23 cellular contexts compared by ENCODE assay signal in genomic region chr6:13263669-13264068, GRCh38.
"Had no signal": no experiment of that assay in that cellular context is flagged by ENCODE, and none has a peak within 500 bp of the region (broad histone marks: within the 10 kb centered on the region; RNA-seq: fewer than 3 reads in every experiment).

No MANE protein-coding gene starts in this region.

- H3K9ac ChIP-seq: parathyroid adenoma had no signal

- H3K79me2 ChIP-seq: parathyroid adenoma had no signal

- FAIRE-seq: endometrium, frontal cortex, islet of Langerhans had no signal

- ATAC-seq: esophagus mucosa; heart left ventricle; left lung; lower lobe of right lung; sciatic nerve; stimulated activated memory B cell treated with anti-CD40 and anti-IgM and Interleukin-4, amounts not matched to agents 10 μg/mL and 1 μg/mL and 100 μg/mL, for 72 hours had no signal

- H3K9me3 ChIP-seq: heart left ventricle, left lung, lower lobe of right lung, prostate gland, spleen, tibial artery, upper lobe of left lung, uterus had no signal

- H2AFZ ChIP-seq: parathyroid adenoma had no signal

- H3K27ac ChIP-seq: heart left ventricle, lower lobe of right lung, parathyroid adenoma, prostate gland, tibial artery, upper lobe of left lung, uterus had no signal

- H3K4me3 ChIP-seq: heart left ventricle, left lung, lower lobe of right lung, prostate gland, spleen, tibial artery, upper lobe of left lung, uterus had no signal

- H3K4me1 ChIP-seq: prostate gland, uterus had no signal

- H3K27me3 ChIP-seq: heart left ventricle, left lung, spleen, tibial artery, upper lobe of left lung, uterus had no signal

- DNase-seq: effector memory CD4-positive, alpha-beta T cell; heart left ventricle; hypothalamus; kidney glomerular epithelial cell; left lung; lower lobe of right lung; mesenchymal stem cell; midbrain; spleen; stimulated activated CD4-positive, alpha-beta T cell treated with anti-CD3 and anti-CD28 coated beads, Interleukin-15, amount 100 ng/mL, for 24 hours; stimulated activated CD4-positive, alpha-beta T cell treated with anti-CD3 and anti-CD28 coated beads, Interleukin-1b, Interleukin-23, amount 100 ng/mL, for 48 hours; stimulated activated CD4-positive, alpha-beta T cell treated with anti-CD3 and anti-CD28 coated beads, Interleukin-4, amount 100 ng/mL, for 24 hours; tibial artery; upper lobe of left lung; uterus had no signal

- H3K36me3 ChIP-seq: left lung, lower lobe of right lung, prostate gland, spleen, upper lobe of left lung, uterus had no signal
